Comparison of ENCODE assay signal across 1 cellular context in genomic region chr5:6712582-6713273, GRCh38.
TF ChIP-seq lines count a peak whose summit lies in the region.

No MANE protein-coding gene starts in this region.

TF ChIP-seq in HepG2, 621 proteins besides CTCF, POLR2A, EP300 and RAD21 (continued from another document and continues in another):
- TF ChIP-seq CAMTA2 (CRISPR knock-in tag; IDR thresholded peaks at IDR 0.05; ENCODE audit: borderline replicate concordance) (no peak), ZNF83 (CRISPR knock-in tag; IDR thresholded peaks at IDR 0.05; ENCODE audit: borderline replicate concordance) (no peak), ZNF431 (CRISPR knock-in tag; IDR thresholded peaks at IDR 0.05; ENCODE audit: borderline replicate concordance, low read depth) (peak; percentile 74; the same call in 1 of the 2 replicates), ZNF121 (CRISPR knock-in tag; IDR thresholded peaks at IDR 0.05) (peak; percentile 92), SOX13 (IDR thresholded peaks at IDR 0.05) (no peak), SOX13 (CRISPR knock-in tag; conservative IDR thresholded peaks at IDR 0.05 in 1 of 2, IDR thresholded peaks at IDR 0.05 in 1 of 2) (no peak), PCBP2 (optimal IDR thresholded peaks at IDR 0.05; ENCODE audit: low read depth, low read length, poor library complexity, severe bottlenecking) (no peak), THRA (CRISPR knock-in tag; IDR thresholded peaks at IDR 0.05; ENCODE audit: borderline replicate concordance) (no peak), ZNF788 (CRISPR knock-in tag; IDR thresholded peaks at IDR 0.05; ENCODE audit: borderline replicate concordance) (peak; percentile 65; the same call in 1 of the 2 replicates), CENPT (CRISPR knock-in tag; IDR thresholded peaks at IDR 0.05; ENCODE audit: low read depth) (peak; percentile 61; the same call in 1 of the 2 replicates), XRCC5 (optimal IDR thresholded peaks at IDR 0.05; ENCODE audit: low read length) (no peak), ZNF317 (CRISPR knock-in tag; IDR thresholded peaks at IDR 0.05) (no peak), ZNF362 (CRISPR knock-in tag; IDR thresholded peaks at IDR 0.05; ENCODE audit: borderline replicate concordance) (no peak), ZBTB7A (CRISPR knock-in tag; IDR thresholded peaks at IDR 0.05) (peak; percentile 95), ZNF768 (CRISPR knock-in tag; IDR thresholded peaks at IDR 0.05) (no peak), ZNF34 (CRISPR knock-in tag; IDR thresholded peaks at IDR 0.05; ENCODE audit: borderline replicate concordance) (0 out of 2 replicates have a peak, but pooled peaks have one; percentile 84), TBX2 (CRISPR knock-in tag; IDR thresholded peaks at IDR 0.05; ENCODE audit: borderline replicate concordance) (peak; percentile 87), SMARCE1 (IDR thresholded peaks at IDR 0.05; ENCODE audit: borderline replicate concordance) (no peak), ARID2 (CRISPR knock-in tag; IDR thresholded peaks at IDR 0.05; ENCODE audit: borderline replicate concordance) (peak; percentile 71; the same call in 1 of the 2 replicates), FIP1L1 (IDR thresholded peaks at IDR 0.05; ENCODE audit: borderline replicate concordance, insufficient read depth, low read depth, low read length) (no peak), PAF1 (CRISPR knock-in tag; IDR thresholded peaks at IDR 0.05) (no peak), MTF2 (CRISPR knock-in tag; IDR thresholded peaks at IDR 0.05; ENCODE audit: borderline replicate concordance) (0 out of 2 replicates have a peak, but pooled peaks have one; percentile 75), BATF2 (CRISPR knock-in tag; IDR thresholded peaks at IDR 0.05) (peak; percentile 95), MYNN (CRISPR knock-in tag; IDR thresholded peaks at IDR 0.05; ENCODE audit: low read depth) (no peak), ZMYM3 (CRISPR knock-in tag; IDR thresholded peaks at IDR 0.05) (no peak), HDAC2 (CRISPR knock-in tag; IDR thresholded peaks at IDR 0.05) (peak; percentile 49; the same call in 1 of the 2 replicates), ZC3H13 (CRISPR knock-in tag; IDR thresholded peaks at IDR 0.05) (peak; percentile 96), KDM4B (CRISPR knock-in tag; IDR thresholded peaks at IDR 0.05) (no peak), CC2D1A (CRISPR knock-in tag; IDR thresholded peaks at IDR 0.05) (no peak), ZNF646 (CRISPR knock-in tag; IDR thresholded peaks at IDR 0.05) (0 out of 2 replicates have a peak, but pooled peaks have one; percentile 15), GATAD2A (CRISPR knock-in tag; IDR thresholded peaks at IDR 0.05) (no peak), HOXA9 (CRISPR knock-in tag; IDR thresholded peaks at IDR 0.05; ENCODE audit: borderline replicate concordance) (peak; percentile 66), ZNF414 (CRISPR knock-in tag; IDR thresholded peaks at IDR 0.05) (peak; percentile 92; the same call in 1 of the 2 replicates), ZNF780A (CRISPR knock-in tag; IDR thresholded peaks at IDR 0.05) (0 out of 2 replicates have a peak, but pooled peaks have one; percentile 44), ZSCAN30 (CRISPR knock-in tag; IDR thresholded peaks at IDR 0.05) (no peak), ZNF563 (CRISPR knock-in tag; IDR thresholded peaks at IDR 0.05) (peak; percentile 98), TFDP1 (CRISPR knock-in tag; IDR thresholded peaks at IDR 0.05; ENCODE audit: borderline replicate concordance) (peak; percentile 89), CREB3 (CRISPR knock-in tag; IDR thresholded peaks at IDR 0.05) (peak; percentile 62; the same call in 1 of the 2 replicates), PHF20 (CRISPR knock-in tag; IDR thresholded peaks at IDR 0.05) (peak; percentile 62), ZFP90 (CRISPR knock-in tag; IDR thresholded peaks at IDR 0.05; ENCODE audit: borderline replicate concordance) (peak; percentile 79; the same call in 1 of the 2 replicates), ARHGAP35 (CRISPR knock-in tag; IDR thresholded peaks at IDR 0.05; ENCODE audit: borderline replicate concordance) (peak; percentile 93), CHD2 (IDR thresholded peaks at IDR 0.05; ENCODE audit: low read depth, low read length) (no peak; the same call in 1 of the 2 replicates), ZKSCAN1 (IDR thresholded peaks at IDR 0.05; ENCODE audit: low read length) (no peak), MEIS1 (CRISPR knock-in tag; IDR thresholded peaks at IDR 0.05; ENCODE audit: borderline replicate concordance) (peak; percentile 90), SMAD9 (CRISPR knock-in tag; IDR thresholded peaks at IDR 0.05) (peak; percentile 78; the same call in 1 of the 2 replicates), ZHX2 (IDR thresholded peaks at IDR 0.05; ENCODE audit: low read depth) (0 out of 2 replicates have a peak, but pooled peaks have one; percentile 67), ZHX2 (CRISPR knock-in tag; IDR thresholded peaks at IDR 0.05; ENCODE audit: borderline replicate concordance) (peak; percentile 78), MBD4 (IDR thresholded peaks at IDR 0.05; ENCODE audit: borderline replicate concordance, low read length) (no peak), ZNF549 (CRISPR knock-in tag; IDR thresholded peaks at IDR 0.05) (no peak), MTF1 (CRISPR knock-in tag; IDR thresholded peaks at IDR 0.05) (no peak; the same call in 1 of the 2 replicates), ATAD3A (CRISPR knock-in tag; IDR thresholded peaks at IDR 0.05) (no peak)
